13 cellular contexts compared by ENCODE assay signal in the genomic region with DNA sequence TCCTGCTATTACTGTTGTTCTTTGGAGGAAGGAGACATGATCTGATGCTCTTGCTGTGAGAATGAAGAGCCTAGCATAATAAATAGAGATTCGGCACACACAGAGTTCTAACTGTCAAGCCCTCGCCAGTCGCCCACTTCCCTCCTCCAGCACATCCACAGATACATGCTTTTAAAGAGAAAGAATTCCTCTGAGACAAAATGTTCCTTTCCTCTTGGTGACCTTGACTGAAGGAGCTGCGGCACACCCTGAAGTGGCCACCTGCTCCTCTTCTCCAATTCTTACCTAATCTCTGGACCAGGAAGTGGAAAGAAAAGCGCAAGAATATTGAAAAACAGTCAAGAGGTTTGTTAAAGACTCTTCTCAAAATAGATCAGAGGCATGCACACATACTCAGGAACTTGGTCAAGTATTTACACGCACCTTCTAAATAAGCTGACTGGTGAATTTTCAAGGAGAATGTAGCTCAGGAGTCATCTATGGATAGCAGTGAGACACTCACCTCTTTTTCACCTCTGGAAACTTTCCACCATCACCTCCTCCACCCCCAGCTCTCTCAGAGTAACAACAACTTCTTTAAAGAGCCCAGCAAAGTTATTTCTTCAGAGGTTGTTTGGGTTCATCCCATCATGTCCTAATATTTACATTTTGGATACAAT.
"Had no signal": no experiment of that assay in that cellular context is flagged by ENCODE, and none has a peak within 500 bp of the region (broad histone marks: within the 10 kb centered on the region; RNA-seq: fewer than 3 reads in every experiment).

No MANE protein-coding gene starts in this region.

- H3K27me3 ChIP-seq: ovary, vagina had no signal

- H3K36me3 ChIP-seq: ovary, thoracic aorta, vagina had no signal

- H3K4me1 ChIP-seq: vagina had no signal

- H3K9me3 ChIP-seq: ovary, thoracic aorta, vagina had no signal

- H3K4me3 ChIP-seq: ovary, thoracic aorta, vagina had no signal

- ATAC-seq: stimulated activated naive CD8-positive, alpha-beta T cell treated with anti-CD3 and anti-CD28 coated beads, Interleukin-15, amount 100 ng/mL, for 72 hours had no signal

- H3K27ac ChIP-seq: ovary, thoracic aorta, vagina had no signal

- DNase-seq: activated CD4-positive, alpha-beta T cell treated with anti-CD3 and anti-CD28 coated beads, Interleukin-2, amount 50 U/mL, for 1 hour; activated CD4-positive, CD25-positive, alpha-beta regulatory T cell; activated naive CD4-positive, alpha-beta T cell treated with anti-CD3 and anti-CD28 coated beads, Interleukin-2, amount 10 ng/mL, durations not matched to agents 7 days and 5 days; dermis blood vessel endothelial cell; erythroblast; mesenchymal stem cell; ovary; stimulated activated CD4-positive, alpha-beta T cell treated with anti-CD3 and anti-CD28 coated beads, Interleukin-15, amount 100 ng/mL, for 24 hours; stimulated activated CD4-positive, alpha-beta T cell treated with anti-CD3 and anti-CD28 coated beads, Interleukin-4, amount 100 ng/mL, for 4 hours; stimulated activated naive CD8-positive, alpha-beta T cell treated with anti-CD3 and anti-CD28 coated beads, Interleukin-15, amount 100 ng/mL, for 72 hours; T-helper 2 cell had no signal
